Comparison of ENCODE assay signal across 8 cellular contexts in the genomic region with DNA sequence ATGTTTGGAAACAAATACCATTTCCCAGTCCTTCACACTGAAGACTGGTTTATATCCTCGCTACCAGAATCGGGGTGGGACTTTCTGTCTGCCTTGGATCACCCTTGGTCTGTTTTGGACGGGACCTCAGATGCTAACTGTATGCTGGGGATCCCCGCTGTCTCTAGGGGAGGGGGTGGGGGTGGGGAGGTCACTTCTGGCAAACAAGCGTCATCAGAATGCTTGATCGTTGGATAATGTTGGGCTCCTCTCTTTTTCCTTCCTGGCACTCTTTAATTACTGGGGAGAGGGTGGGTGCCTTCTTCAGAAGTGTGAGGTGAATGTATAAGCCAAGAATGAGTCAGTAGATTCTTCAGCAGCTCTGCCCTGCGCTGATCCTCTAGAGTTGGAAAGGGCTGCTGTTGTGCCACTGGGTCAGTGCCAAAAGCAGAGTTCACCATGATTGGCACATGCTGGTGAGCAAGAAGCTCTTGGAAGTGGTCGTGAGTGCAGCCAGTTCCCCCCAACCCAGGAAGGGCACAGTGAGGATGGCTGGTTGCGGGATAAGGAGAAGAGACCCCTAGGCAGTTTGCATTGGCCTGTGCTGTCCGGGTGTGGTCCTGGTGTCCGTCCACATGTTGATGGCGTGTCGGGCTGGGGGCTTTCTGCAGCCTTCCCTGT. TPM values are rescaled to one million over a fixed set of nuclear protein-coding genes. Genes with fewer than 3 reads are reported as not detected.
DNase-seq lines count a peak whose midpoint lies in the region; ATAC-seq and TF ChIP-seq lines count a peak whose summit lies in the region.

No MANE protein-coding gene starts in this region.

- ATAC-seq in naive B cell (ENCODE audit: low read depth in 2 of 2), result peak; percentile 24 to 50

- H3K27ac Mint-ChIP-seq in naive B cell, result peak overlapping the region; percentile 91 to 97 (median 96)
- H3K27ac Mint-ChIP-seq in Calu3 (ENCODE audit: unreplicated experiment), result no peak overlapping the region

- peaks cover 20% of the 10 kb centered on the region for H3K36me3 ChIP-seq in KOPT-K1 (ENCODE audit: insufficient read depth, low read length)

- H3K27ac ChIP-seq in KOPT-K1 (ENCODE audit: low read depth, low read length, poor library complexity, severe bottlenecking), result peak overlapping the region; percentile 95

- H3K27me3 Mint-ChIP-seq in naive B cell (no peaks in the 10 kb centered on the region), Calu3 (ENCODE audit: unreplicated experiment) (no peaks in the 10 kb centered on the region)

- no TSS peak for BruUV-seq in Calu3 (replicated peaks; lab: Mats Ljungman, UMichigan)

- peaks cover 0 to 19% of the 10 kb centered on the region in 2 donors for H3K36me3 Mint-ChIP-seq in naive B cell
- H3K36me3 Mint-ChIP-seq in Calu3 (ENCODE audit: insufficient read depth, unreplicated experiment), result no peaks in the 10 kb centered on the region

- H3K4me3 Mint-ChIP-seq in naive B cell, result peak overlapping the region; percentile 68 to 91 (median 80)
- H3K4me3 Mint-ChIP-seq in Calu3 (ENCODE audit: low read depth, unreplicated experiment), result no peak overlapping the region

- H3K9me3 Mint-ChIP-seq in naive B cell (no peaks in the 10 kb centered on the region), Calu3 (ENCODE audit: low read depth, unreplicated experiment) (no peaks in the 10 kb centered on the region)

- no peaks in the 10 kb centered on the region for H3K9me3 ChIP-seq in KOPT-K1 (ENCODE audit: insufficient read depth, low read length, poor library complexity, severe bottlenecking)

- no peak for TF ChIP-seq POLR2A in erythroblast (IDR thresholded peaks at IDR 0.05; ENCODE audit: low read length)

- H3K4me1 Mint-ChIP-seq in naive B cell, result peaks cover 65 to 83% (median 80%) of the 10 kb centered on the region in 3 donors
- peaks cover 7% of the 10 kb centered on the region for H3K4me1 Mint-ChIP-seq in Calu3 (ENCODE audit: low read depth, unreplicated experiment)

- DNase-seq in AG08395 (ENCODE audit: low spot score), result peak; percentile 17
- peak; percentile 39 for DNase-seq in dermis blood vessel endothelial cell
- no peak for DNase-seq in naive B cell
- DNase-seq in NCI-H345 (lab: John Stamatoyannopoulos, UW), result no peak
- no peak for DNase-seq in Calu3
- no peak for DNase-seq in NCI-H128 (lab: John Stamatoyannopoulos, UW; ENCODE audit: unreplicated experiment)
- no peak for DNase-seq in erythroblast (lab: John Stamatoyannopoulos, UW)

- no peak for TF ChIP-seq CTCF in Calu3 (IDR thresholded peaks at IDR 0.05; ENCODE audit: unreplicated experiment)

- intact Hi-C loops in Calu3 (cut with micrococcal nuclease; ENCODE audit: unreplicated experiment), result no loop called here

- CTCF ChIA-PET in Calu3 (lab: Charles Lee), result no interaction called here

RNA-seq across cellular contexts. Expression of a gene that starts 32.2 kb away (rescaled TPM):
- 12.2 and 12.3 TPM in 2 replicates for total RNA-seq in dermis blood vessel endothelial cell
- polyA plus RNA-seq in naive B cell (ENCODE audit: low read depth in 6 of 6), result 100 to 1,000 TPM in 1 of 6 donors, 10 to 100 TPM in 5; 38.0 to 111 (median 67.7) TPM
- total RNA-seq in Calu3 (2022), result 26.5 and 28.4 TPM in 2 replicates

Comparison
In these comparisons a context has a peak if more than half of its experiments do, and no peak if none do; other contexts are left out.
1. DNase-seq: peak in AG08395 (single experiment) and dermis blood vessel endothelial cell (single experiment); none in naive B cell (single experiment), NCI-H345 (single experiment), Calu3 (single experiment), NCI-H128 (single experiment) and erythroblast (0 of 2).